Comparison of ENCODE assay signal across 13 cellular contexts in the genomic region with DNA sequence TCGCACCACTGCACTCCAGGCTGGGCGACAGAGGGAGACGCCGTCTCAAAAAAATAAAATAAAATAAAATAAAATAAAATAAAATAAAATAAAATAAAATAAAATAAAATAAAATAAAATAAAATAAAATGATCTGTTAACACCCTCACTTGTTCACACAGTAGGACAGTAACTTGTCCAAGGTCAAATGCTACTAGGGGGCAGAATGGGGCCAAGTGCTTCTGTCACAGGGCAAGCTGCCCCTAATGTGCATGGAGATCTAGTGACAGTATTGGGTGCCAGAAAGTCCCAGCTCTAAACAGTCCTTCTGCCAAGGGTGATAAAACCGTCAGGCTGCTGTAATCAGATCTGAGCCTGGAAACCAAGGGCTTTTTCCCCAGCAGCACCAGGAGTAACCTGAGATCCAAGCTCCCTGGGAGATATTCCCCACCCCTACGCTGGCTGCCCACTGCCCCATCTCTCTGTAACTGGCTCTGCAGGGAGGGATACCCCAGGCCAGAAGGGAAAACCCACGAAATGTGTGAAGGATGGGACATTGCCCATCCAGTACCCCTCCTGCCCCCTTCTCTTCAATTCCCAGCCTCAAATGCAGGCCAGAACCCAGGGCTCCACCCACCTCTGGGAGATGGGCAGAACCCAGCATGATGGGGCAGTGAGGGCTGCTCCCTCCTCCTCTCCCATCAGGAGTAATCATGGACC. TPM values are rescaled to one million over a fixed set of nuclear protein-coding genes. Genes with fewer than 3 reads are reported as not detected.
DNase-seq lines count a peak whose midpoint lies in the region; ATAC-seq and TF ChIP-seq lines count a peak whose summit lies in the region.
"Had no signal": no experiment of that assay in that cellular context is flagged by ENCODE, and none has a peak within 500 bp of the region (broad histone marks: within the 10 kb centered on the region; RNA-seq: fewer than 3 reads in every experiment).

No MANE protein-coding gene starts in this region.

- TF ChIP-seq POLR2A in body of pancreas (IDR thresholded peaks at IDR 0.05) = no peak
- no peak for TF ChIP-seq POLR2A in Peyer's patch (IDR thresholded peaks at IDR 0.05)

- 40 to 52% methylated on average over 7 of the region's 7 CpGs for WGBS in body of pancreas, 2 donors
- 14 to 41% (median 25%) methylated on average over 4 to 7 of the region's 7 CpGs for WGBS in psoas muscle, 3 donors

- TF ChIP-seq CTCF in LNCaP clone FGC (IDR thresholded peaks at IDR 0.05; ENCODE audit: control insufficient read depth, extremely low read depth, insufficient read depth) = no peak
- TF ChIP-seq CTCF in body of pancreas (IDR thresholded peaks at IDR 0.05) = no peak
- no peak for TF ChIP-seq CTCF in psoas muscle (IDR thresholded peaks at IDR 0.05)
- TF ChIP-seq CTCF in Peyer's patch (IDR thresholded peaks at IDR 0.05) = no peak

- H3K36me3 ChIP-seq in body of pancreas (replicated peaks in 1 of 2; ENCODE audit: insufficient read depth in 1 of 2, low read depth in 2 of 2) = no peaks in the 10 kb centered on the region
- no peaks in the 10 kb centered on the region for H3K36me3 ChIP-seq in psoas muscle (ENCODE audit: insufficient read depth in 1 of 2, low read depth in 1 of 2)
- peaks cover 0 to 3% (median 0%) of the 10 kb centered on the region in 3 donors for H3K36me3 ChIP-seq in Peyer's patch
- H3K36me3 ChIP-seq: thoracic aorta had no signal

- H3K27me3 ChIP-seq in body of pancreas = no peaks in the 10 kb centered on the region
- no peaks in the 10 kb centered on the region for H3K27me3 ChIP-seq in psoas muscle (ENCODE audit: insufficient read depth in 3 of 3, low read length in 2 of 3)
- no peaks in the 10 kb centered on the region for H3K27me3 ChIP-seq in Peyer's patch

- ATAC-seq in body of pancreas (peak; percentile 81), psoas muscle (peak; percentile 86 to 97 (median 92)), HG03135 (IDR thresholded peaks at IDR 0.05; ENCODE audit: unreplicated experiment) (no peak), GM21526 (IDR thresholded peaks at IDR 0.05; ENCODE audit: low FRiP score, unreplicated experiment) (no peak)
- ATAC-seq: CD8-positive, alpha-beta T cell; naive thymus-derived CD8-positive, alpha-beta T cell had no signal

- H3K4me1 ChIP-seq in body of pancreas (no peaks in the 10 kb centered on the region), psoas muscle (peaks cover 11% of the 10 kb centered on the region), Peyer's patch (no peaks in the 10 kb centered on the region)

- DNase-seq in LNCaP clone FGC (ENCODE audit: low read depth) = peak; percentile 76
- peak; percentile 98 for DNase-seq in NCI-H2171 treated with DMSO at 0.1 percent for 48 hours (lab: John Stamatoyannopoulos, UW)
- DNase-seq in body of pancreas = peak in 3 of 4 donors; percentile 36 to 43 (median 43)
- DNase-seq in psoas muscle = no peak
- no peak for DNase-seq in Peyer's patch
- DNase-seq: activated CD4-positive, alpha-beta T cell treated with anti-CD3 and anti-CD28 coated beads for 4 hours; CD8-positive, alpha-beta T cell; head of caudate nucleus; naive thymus-derived CD8-positive, alpha-beta T cell; small intestine had no signal

- intact Hi-C loops in body of pancreas (cut with DNase I) = no loop called here
- intact Hi-C loops in psoas muscle (cut with DNase I) = no loop called here

- H3K4me3 ChIP-seq in LNCaP clone FGC (ENCODE audit: low read depth, low read length) = no peak overlapping the region
- no peak overlapping the region for H3K4me3 ChIP-seq in body of pancreas
- peak overlapping the region; percentile 12 for H3K4me3 ChIP-seq in psoas muscle
- no peak overlapping the region for H3K4me3 ChIP-seq in Peyer's patch
- H3K4me3 ChIP-seq: thoracic aorta had no signal

- H3K9me3 ChIP-seq in body of pancreas (no peaks in the 10 kb centered on the region), psoas muscle (no peaks in the 10 kb centered on the region), Peyer's patch (no peaks in the 10 kb centered on the region)
- H3K9me3 ChIP-seq: thoracic aorta had no signal

- H3K27ac ChIP-seq in body of pancreas (peak overlapping the region in 3 of 4 donors; percentile 35 to 41 (median 39)), psoas muscle (peak overlapping the region; percentile 79), Peyer's patch (no peak overlapping the region)
- H3K27ac ChIP-seq: thoracic aorta had no signal

RNA-seq across cellular contexts. Expression of a gene that starts 16.6 kb away (rescaled TPM):
- total RNA-seq in body of pancreas = 10 to 100 TPM; 16.6 to 17.8 TPM
- 10 to 100 TPM; 34.4 to 67.8 (median 43.7) TPM for total RNA-seq in psoas muscle
- polyA plus RNA-seq in psoas muscle = 10 to 100 TPM in 2 of 3 donors, 1 to 10 TPM in 1; 5.5 to 18.6 (median 11.2) TPM
- 10 to 100 TPM; 16.6 to 66.8 (median 23.7) TPM for total RNA-seq in Peyer's patch

RNA-seq across cellular contexts. Expression of a gene that starts 31.9 kb away (rescaled TPM):
- total RNA-seq in body of pancreas (1 to 10 TPM; 1.3 to 1.6 TPM), psoas muscle (1 to 10 TPM in 1 of 4 donors, under 1 TPM in 3; 0.32 to 2.7 (median 0.51) TPM), Peyer's patch (10 to 100 TPM in 2 of 4 donors, 1 to 10 TPM in 2; 7.4 to 16.0 (median 11.2) TPM)
- under 1 TPM; 0.15 to 0.95 (median 0.16) TPM for polyA plus RNA-seq in psoas muscle
- polyA plus RNA-seq: naive thymus-derived CD8-positive, alpha-beta T cell had no signal

Comparison
In these comparisons a context has a peak if more than half of its experiments do, and no peak if none do; other contexts are left out.
1. DNase-seq: peak in LNCaP clone FGC (single experiment), NCI-H2171 treated with DMSO at 0.1 percent for 48 hours (single experiment) and body of pancreas (3 of 4); none in psoas muscle (0 of 2) and Peyer's patch (0 of 3).
2. ATAC-seq: peak in body of pancreas (single experiment) and psoas muscle (4 of 4); none in HG03135 (single experiment) and GM21526 (single experiment).
3. H3K27ac ChIP-seq: peak in body of pancreas (3 of 4) and psoas muscle (single experiment); none in Peyer's patch (0 of 4).